ENCODE assay signal across 9 cellular contexts in the genomic region with DNA sequence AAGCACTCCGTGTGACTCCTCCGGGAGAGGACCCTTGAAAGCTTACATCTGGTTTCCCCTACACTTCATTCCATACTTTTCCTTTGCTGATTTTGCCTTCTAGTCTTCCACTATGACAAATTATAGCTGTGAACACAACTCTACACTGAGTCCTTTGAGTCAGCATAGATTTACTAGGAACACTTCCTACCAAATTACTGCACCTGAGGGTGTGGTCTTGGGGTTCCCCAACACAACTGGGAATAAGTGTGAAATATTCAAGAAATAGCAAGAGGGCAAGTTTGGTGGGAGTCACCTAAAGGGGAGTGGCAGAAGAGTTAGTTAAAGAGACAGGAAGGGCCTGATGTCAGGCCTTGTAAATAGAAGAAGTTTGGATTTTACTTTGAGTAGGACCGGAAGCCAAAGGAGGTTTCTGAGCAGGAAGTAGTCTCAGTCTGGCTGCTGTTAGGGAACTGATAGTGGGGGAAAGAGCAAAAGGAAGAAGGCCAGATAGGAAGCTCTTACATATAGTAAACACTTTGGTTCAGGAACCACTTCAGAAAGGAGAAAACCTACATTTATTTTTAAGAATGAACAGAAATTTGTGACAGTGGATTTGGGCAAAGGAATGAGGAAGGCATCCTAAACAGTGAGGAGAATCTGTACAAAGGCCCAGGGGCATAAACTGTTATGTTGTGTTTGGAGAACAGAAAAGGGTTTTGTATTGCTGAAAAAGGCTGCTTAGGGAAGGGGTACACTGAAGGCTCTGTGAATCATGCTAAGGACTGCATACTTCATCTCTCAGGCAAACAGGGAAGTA. TPM values are rescaled to one million over a fixed set of nuclear protein-coding genes. Genes with fewer than 3 reads are reported as not detected.
DNase-seq lines count a peak whose midpoint lies in the region; ATAC-seq and TF ChIP-seq lines count a peak whose summit lies in the region.
"Had no signal": no experiment of that assay in that cellular context is flagged by ENCODE, and none has a peak within 500 bp of the region (broad histone marks: within the 10 kb centered on the region; RNA-seq: fewer than 3 reads in every experiment).

No MANE protein-coding gene starts in this region.

- no peaks in the 10 kb centered on the region for H3K9me3 ChIP-seq in ascending aorta
- no peaks in the 10 kb centered on the region for H3K9me3 ChIP-seq in mesodermal cell (ENCODE audit: control insufficient read depth, low read length)

- DNase-seq in Right ventricle myocardium inferior (ENCODE audit: missing footprints) (no peak), cardiac septum (ENCODE audit: low spot score) (no peak), ascending aorta (ENCODE audit: low spot score in 2 of 2) (no peak), posterior vena cava (ENCODE audit: low spot score) (no peak), NCI-H2029 (lab: John Stamatoyannopoulos, UW) (no peak), D341Med (ENCODE audit: low spot score) (no peak)

- H3K27ac ChIP-seq in ascending aorta (peak overlapping the region; percentile 15 to 59), mesodermal cell (ENCODE audit: low read depth, low read length, severe bottlenecking) (peak overlapping the region; percentile 90)
- H3K27ac ChIP-seq: parathyroid adenoma had no signal

- intact Hi-C loops in Right ventricle myocardium inferior (cut with DNase I) (no loop called here), cardiac septum (cut with DNase I) (no loop called here), ascending aorta (cut with DNase I) (no loop called here), posterior vena cava (cut with DNase I) (no loop called here)

- H3K4me1 ChIP-seq in ascending aorta (peaks cover 0 to 3% of the 10 kb centered on the region in 2 donors), mesodermal cell (ENCODE audit: control insufficient read depth, insufficient read depth, low read length, poor library complexity, severe bottlenecking) (peaks cover 47% of the 10 kb centered on the region)
- H3K4me1 ChIP-seq: parathyroid adenoma had no signal

- H3K27me3 ChIP-seq in ascending aorta = no peaks in the 10 kb centered on the region

- no peak for TF ChIP-seq CTCF in ascending aorta (IDR thresholded peaks at IDR 0.05)

- ATAC-seq in Right ventricle myocardium inferior (peak; percentile 55), HG03520 (IDR thresholded peaks at IDR 0.05; ENCODE audit: unreplicated experiment) (peak; percentile 48)

- H3K4me3 ChIP-seq in ascending aorta = no peak overlapping the region
- no peak overlapping the region for H3K4me3 ChIP-seq in mesodermal cell (ENCODE audit: extremely low read depth, insufficient read depth, low read length, poor library complexity, severe bottlenecking)

- 65 to 82% methylated on average over 3 of the region's 3 CpGs for WGBS in mesodermal cell (ENCODE audit: insufficient coverage in 2 of 2), 2 experiments

- peaks cover 17 to 66% of the 10 kb centered on the region in 2 donors for H3K36me3 ChIP-seq in ascending aorta
- peaks cover 58% of the 10 kb centered on the region for H3K36me3 ChIP-seq in mesodermal cell (ENCODE audit: control insufficient read depth, insufficient read depth, low read length)

RNA-seq across cellular contexts. Expression of a gene that starts 14.3 kb away (rescaled TPM):
- total RNA-seq in Right ventricle myocardium inferior (54.9 TPM), cardiac septum (64.8 TPM), ascending aorta (37.3 TPM), posterior vena cava (100 to 1,000 TPM in 1 of 2 donors, 10 to 100 TPM in 1; 97.5 to 103 TPM)
- polyA plus RNA-seq in mesodermal cell (2013, experiment 1 of 2) = 29.8 TPM
- polyA plus RNA-seq in mesodermal cell (2013, experiment 2 of 2) = 26.5 TPM
